Comparison of ENCODE assay signal across 8 cellular contexts in the genomic region with DNA sequence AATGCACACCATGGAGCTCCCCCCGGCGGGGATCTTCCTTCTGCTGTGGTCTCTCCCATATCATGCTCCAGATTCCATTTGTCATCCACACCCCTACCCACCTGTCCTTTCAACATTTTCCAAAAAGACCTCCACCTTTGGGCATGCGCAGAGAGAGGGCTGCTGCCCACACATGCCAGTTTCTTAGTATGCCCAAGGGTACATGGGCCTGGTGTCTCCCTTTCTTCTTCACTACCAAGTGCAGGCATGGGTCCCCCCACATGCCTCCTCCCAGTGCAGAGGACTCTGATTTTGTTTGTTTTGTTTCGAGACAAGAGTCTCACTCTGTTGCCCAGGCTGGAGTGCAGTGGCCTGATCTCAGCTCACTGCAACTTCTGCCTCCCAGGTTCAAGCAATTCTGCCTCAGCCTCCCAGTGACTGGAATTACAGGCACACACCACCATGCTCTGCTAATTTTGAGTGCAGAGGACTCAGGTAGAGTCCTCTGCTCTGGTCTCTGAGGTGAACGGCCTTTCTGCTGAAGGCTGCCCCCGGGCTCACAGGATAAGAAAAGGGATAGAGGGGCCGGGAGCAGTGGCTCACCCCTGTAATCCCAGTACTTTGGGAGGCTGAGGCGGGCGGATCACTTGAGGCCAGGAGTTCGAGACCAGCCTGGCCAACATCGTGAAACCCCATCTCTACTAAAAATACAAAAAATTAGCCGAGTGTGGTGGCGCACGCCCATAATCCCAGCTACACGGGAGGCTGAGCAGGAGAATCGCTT. TPM values are rescaled to one million over a fixed set of nuclear protein-coding genes. Genes with fewer than 3 reads are reported as not detected.
DNase-seq lines count a peak whose midpoint lies in the region; ATAC-seq lines count a peak whose summit lies in the region.
"Not testable (repeated sequence)": the region's sequence is repeated elsewhere in the genome, so short reads cannot be mapped to it uniquely, and the experiment has no call there.
"Had no signal": no experiment of that assay in that cellular context is flagged by ENCODE, and none has a peak within 500 bp of the region (broad histone marks: within the 10 kb centered on the region; RNA-seq: fewer than 3 reads in every experiment).

No MANE protein-coding gene starts in this region.

- H3K4me1 ChIP-seq in CD4-positive, alpha-beta memory T cell (ENCODE audit: insufficient read depth, low read length); SJCRH30: not testable (repeated sequence)

- peak overlapping the region in 4 of 7 donors; percentile 29 to 72 (median 42) for H3K27ac Mint-ChIP-seq in CD4-positive, alpha-beta memory T cell
- H3K27ac Mint-ChIP-seq in activated CD4-positive, alpha-beta T cell treated with anti-CD3 and anti-CD28 coated beads, Interleukin-2, amount 10 ng/mL, durations not matched to agents 7 days and 5 days, result peak overlapping the region; percentile 2
- H3K27ac Mint-ChIP-seq in activated T-cell treated with anti-CD3 and anti-CD28 coated beads, Interleukin-2, amount 50 U/mL, for 72 hours, result peak overlapping the region; percentile 3
- peak overlapping the region; percentile 54 for H3K27ac Mint-ChIP-seq in activated naive CD8-positive, alpha-beta T cell treated with anti-CD3 and anti-CD28 coated beads, Interleukin-2, amount 10 ng/mL, durations not matched to agents 7 days and 5 days
- H3K27ac Mint-ChIP-seq in stimulated activated effector memory CD8-positive, alpha-beta T cell treated with anti-CD3 and anti-CD28 coated beads, Interleukin-12 subunit alpha, Interleukin-12 subunit beta, amount 100 ng/mL, for 72 hours, result peak overlapping the region; percentile 73

- peaks cover 24 to 47% of the 10 kb centered on the region in 2 donors for H3K36me3 Mint-ChIP-seq in CD4-positive, alpha-beta memory T cell
- H3K36me3 Mint-ChIP-seq in activated CD4-positive, alpha-beta T cell treated with anti-CD3 and anti-CD28 coated beads, Interleukin-2, amount 10 ng/mL, durations not matched to agents 7 days and 5 days (ENCODE audit: low read depth), result peaks cover 49% of the 10 kb centered on the region
- peaks cover 7 to 21% of the 10 kb centered on the region in 2 donors for H3K36me3 Mint-ChIP-seq in activated T-cell treated with anti-CD3 and anti-CD28 coated beads, Interleukin-2, amount 50 U/mL, for 72 hours (ENCODE audit: insufficient read depth in 2 of 2)
- H3K36me3 Mint-ChIP-seq in activated naive CD8-positive, alpha-beta T cell treated with anti-CD3 and anti-CD28 coated beads, Interleukin-2, amount 10 ng/mL, durations not matched to agents 7 days and 5 days, result peaks cover 18% of the 10 kb centered on the region
- peaks cover 86% of the 10 kb centered on the region for H3K36me3 Mint-ChIP-seq in stimulated activated effector memory CD8-positive, alpha-beta T cell treated with anti-CD3 and anti-CD28 coated beads, Interleukin-12 subunit alpha, Interleukin-12 subunit beta, amount 100 ng/mL, for 72 hours

- not testable (repeated sequence) for H3K9me3 ChIP-seq in CD4-positive, alpha-beta memory T cell (ENCODE audit: control insufficient read depth in 1 of 2, low read length in 2 of 2); SJCRH30 (replicated peaks)

- peaks cover 48% of the 10 kb centered on the region for H3K36me3 ChIP-seq in CD4-positive, alpha-beta memory T cell (ENCODE audit: insufficient read depth, low read length)
- peaks cover 47% of the 10 kb centered on the region for H3K36me3 ChIP-seq in SJCRH30

- not testable (repeated sequence) for H3K4me3 Mint-ChIP-seq in CD4-positive, alpha-beta memory T cell; activated CD4-positive, alpha-beta T cell treated with anti-CD3 and anti-CD28 coated beads, Interleukin-2, amount 10 ng/mL, durations not matched to agents 7 days and 5 days; activated T-cell treated with anti-CD3 and anti-CD28 coated beads, Interleukin-2, amount 50 U/mL, for 72 hours; activated naive CD8-positive, alpha-beta T cell treated with anti-CD3 and anti-CD28 coated beads, Interleukin-2, amount 10 ng/mL, durations not matched to agents 7 days and 5 days; stimulated activated effector memory CD8-positive, alpha-beta T cell treated with anti-CD3 and anti-CD28 coated beads, Interleukin-12 subunit alpha, Interleukin-12 subunit beta, amount 100 ng/mL, for 72 hours

- not testable (repeated sequence) for H3K4me3 ChIP-seq in CD4-positive, alpha-beta memory T cell (ENCODE audit: low read length in 2 of 2); SJCRH30

- POLR2A ChIA-PET in CD4-positive, alpha-beta memory T cell (lab: Charles Lee; ENCODE audit: partially characterized antibody), result interaction anchor here (1.0 to 4.4 kb wide), 6 partner anchors 10 to 23 kb away, joined by 3 to 32 read pairs (median 5); partner anchors contain the start of gene TSPAN31
- POLR2A ChIA-PET in activated CD4-positive, alpha-beta T cell treated with anti-CD3 and anti-CD28 coated beads, Interleukin-2, amount 10 ng/mL, durations not matched to agents 7 days and 5 days (lab: Charles Lee), result not testable (repeated sequence)
- POLR2A ChIA-PET in activated naive CD8-positive, alpha-beta T cell treated with anti-CD3 and anti-CD28 coated beads, Interleukin-2, amount 10 ng/mL, durations not matched to agents 7 days and 5 days (lab: Charles Lee), result interaction anchor here (1.0 to 1.7 kb wide), 7 partner anchors 8 to 79 kb away, joined by 3 to 7 read pairs (median 5); partner anchors contain the start of gene TSPAN31

- intact Hi-C loops in CD4-positive, alpha-beta memory T cell (cut with micrococcal nuclease), result not testable (repeated sequence)

- DNase-seq in CD4-positive, alpha-beta memory T cell; activated T-cell treated with anti-CD3 and anti-CD28 coated beads, Interleukin-2, amount 50 U/mL, for 72 hours; activated naive CD8-positive, alpha-beta T cell treated with anti-CD3 and anti-CD28 coated beads, Interleukin-2, amount 10 ng/mL, durations not matched to agents 7 days and 5 days; stimulated activated effector memory CD8-positive, alpha-beta T cell treated with anti-CD3 and anti-CD28 coated beads, Interleukin-12 subunit alpha, Interleukin-12 subunit beta, amount 100 ng/mL, for 72 hours (ENCODE audit: low spot score in 2 of 2): not testable (repeated sequence)
- DNase-seq in SJCRH30, result peak; percentile 58 to 61
- DNase-seq in activated CD4-positive, alpha-beta T cell treated with anti-CD3 and anti-CD28 coated beads, Interleukin-2, amount 10 ng/mL, durations not matched to agents 7 days and 5 days, result peak; percentile 3
- peak; percentile 47 for DNase-seq in mesenteric fat pad (ENCODE audit: low spot score)

- CTCF ChIA-PET in CD4-positive, alpha-beta memory T cell (lab: Charles Lee; ENCODE audit: partially characterized antibody), result interaction anchor here (1.2 to 3.2 kb wide), 2 partner anchors 20 to 35 kb away, joined by 3 to 10 read pairs; no protein-coding TSS in a partner anchor
- CTCF ChIA-PET in activated CD4-positive, alpha-beta T cell treated with anti-CD3 and anti-CD28 coated beads, Interleukin-2, amount 10 ng/mL, durations not matched to agents 7 days and 5 days (lab: Charles Lee), result interaction anchor here (1.1 to 2.4 kb wide), 2 partner anchors 12 to 28 kb away, joined by 5 to 8 read pairs; partner anchors contain the start of gene OS9

- H3K27me3 ChIP-seq in CD4-positive, alpha-beta memory T cell (ENCODE audit: insufficient read depth, low read length); SJCRH30: not testable (repeated sequence)

- H3K27me3 Mint-ChIP-seq in CD4-positive, alpha-beta memory T cell; activated CD4-positive, alpha-beta T cell treated with anti-CD3 and anti-CD28 coated beads, Interleukin-2, amount 10 ng/mL, durations not matched to agents 7 days and 5 days; activated T-cell treated with anti-CD3 and anti-CD28 coated beads, Interleukin-2, amount 50 U/mL, for 72 hours (ENCODE audit: low read depth); activated naive CD8-positive, alpha-beta T cell treated with anti-CD3 and anti-CD28 coated beads, Interleukin-2, amount 10 ng/mL, durations not matched to agents 7 days and 5 days: not testable (repeated sequence)

- not testable (repeated sequence) for ATAC-seq in activated T-cell treated with anti-CD3 and anti-CD28 coated beads, Interleukin-2, amount 50 U/mL, for 72 hours (replicated peaks in 1 of 2); activated naive CD8-positive, alpha-beta T cell treated with anti-CD3 and anti-CD28 coated beads, Interleukin-2, amount 10 ng/mL, durations not matched to agents 7 days and 5 days (ENCODE audit: low read depth); stimulated activated effector memory CD8-positive, alpha-beta T cell treated with anti-CD3 and anti-CD28 coated beads, Interleukin-12 subunit alpha, Interleukin-12 subunit beta, amount 100 ng/mL, for 72 hours

- peaks cover 14 to 32% (median 21%) of the 10 kb centered on the region in 4 donors for H3K4me1 Mint-ChIP-seq in CD4-positive, alpha-beta memory T cell
- H3K4me1 Mint-ChIP-seq in activated CD4-positive, alpha-beta T cell treated with anti-CD3 and anti-CD28 coated beads, Interleukin-2, amount 10 ng/mL, durations not matched to agents 7 days and 5 days; activated T-cell treated with anti-CD3 and anti-CD28 coated beads, Interleukin-2, amount 50 U/mL, for 72 hours (ENCODE audit: low read depth); activated naive CD8-positive, alpha-beta T cell treated with anti-CD3 and anti-CD28 coated beads, Interleukin-2, amount 10 ng/mL, durations not matched to agents 7 days and 5 days: not testable (repeated sequence)
- H3K4me1 Mint-ChIP-seq in stimulated activated effector memory CD8-positive, alpha-beta T cell treated with anti-CD3 and anti-CD28 coated beads, Interleukin-12 subunit alpha, Interleukin-12 subunit beta, amount 100 ng/mL, for 72 hours, result peaks cover 35% of the 10 kb centered on the region

- not testable (repeated sequence) for H3K27ac ChIP-seq in CD4-positive, alpha-beta memory T cell (ENCODE audit: low read depth, low read length); SJCRH30

- not testable (repeated sequence) for H3K9me3 Mint-ChIP-seq in CD4-positive, alpha-beta memory T cell; activated CD4-positive, alpha-beta T cell treated with anti-CD3 and anti-CD28 coated beads, Interleukin-2, amount 10 ng/mL, durations not matched to agents 7 days and 5 days; activated T-cell treated with anti-CD3 and anti-CD28 coated beads, Interleukin-2, amount 50 U/mL, for 72 hours; activated naive CD8-positive, alpha-beta T cell treated with anti-CD3 and anti-CD28 coated beads, Interleukin-2, amount 10 ng/mL, durations not matched to agents 7 days and 5 days; stimulated activated effector memory CD8-positive, alpha-beta T cell treated with anti-CD3 and anti-CD28 coated beads, Interleukin-12 subunit alpha, Interleukin-12 subunit beta, amount 100 ng/mL, for 72 hours

RNA-seq across cellular contexts. Expression of gene AGAP2, which starts 16.5 kb away (rescaled TPM):
- 10 to 100 TPM; 63.2 to 66.7 TPM for total RNA-seq in CD4-positive, alpha-beta memory T cell
- 1 to 10 TPM; 3.2 to 8.6 TPM for polyA plus RNA-seq in CD4-positive, alpha-beta memory T cell
- 38.6 and 39.7 TPM in 2 replicates for total RNA-seq in SJCRH30 (2014; rRNA removed; shearing (Covaris generic))
- 10 to 100 TPM; 72.6 to 73.3 TPM for total RNA-seq in activated CD4-positive, alpha-beta T cell treated with anti-CD3 and anti-CD28 coated beads, Interleukin-2, amount 10 ng/mL, durations not matched to agents 7 days and 5 days
- total RNA-seq in activated T-cell treated with anti-CD3 and anti-CD28 coated beads, Interleukin-2, amount 50 U/mL, for 72 hours, result 10 to 100 TPM; 21.7 to 26.9 TPM
- total RNA-seq in activated naive CD8-positive, alpha-beta T cell treated with anti-CD3 and anti-CD28 coated beads, Interleukin-2, amount 10 ng/mL, durations not matched to agents 7 days and 5 days, result 10 to 100 TPM; 68.3 to 71.6 TPM
- total RNA-seq in mesenteric fat pad, result 2.1 TPM
- total RNA-seq: NCI-H460 had no signal

RNA-seq across cellular contexts. Expression of gene TSPAN31, which starts 22.8 kb away (rescaled TPM):
- 10 to 100 TPM; 27.5 to 30.6 TPM for total RNA-seq in CD4-positive, alpha-beta memory T cell
- polyA plus RNA-seq in CD4-positive, alpha-beta memory T cell, result 10 to 100 TPM; 37.5 to 76.2 TPM
- 292 and 318 TPM in 2 replicates for total RNA-seq in SJCRH30 (2014; rRNA removed; shearing (Covaris generic))
- 10 to 100 TPM; 18.6 to 22.3 TPM for total RNA-seq in activated CD4-positive, alpha-beta T cell treated with anti-CD3 and anti-CD28 coated beads, Interleukin-2, amount 10 ng/mL, durations not matched to agents 7 days and 5 days
- total RNA-seq in activated T-cell treated with anti-CD3 and anti-CD28 coated beads, Interleukin-2, amount 50 U/mL, for 72 hours, result 10 to 100 TPM; 18.2 to 19.6 TPM
- total RNA-seq in activated naive CD8-positive, alpha-beta T cell treated with anti-CD3 and anti-CD28 coated beads, Interleukin-2, amount 10 ng/mL, durations not matched to agents 7 days and 5 days, result 10 to 100 TPM; 19.6 to 23.2 TPM
- 35.0 TPM for total RNA-seq in mesenteric fat pad

RNA-seq across cellular contexts. Expression of gene OS9, which starts 28.1 kb away (rescaled TPM):
- total RNA-seq in CD4-positive, alpha-beta memory T cell, result 100 to 1,000 TPM; 189 to 195 TPM
- polyA plus RNA-seq in CD4-positive, alpha-beta memory T cell, result 10 to 100 TPM; 56.6 to 73.0 TPM
- 1,587 and 1,701 TPM in 2 replicates for total RNA-seq in SJCRH30 (2014; rRNA removed; shearing (Covaris generic))
- 100 to 1,000 TPM; 138 to 142 TPM for total RNA-seq in activated CD4-positive, alpha-beta T cell treated with anti-CD3 and anti-CD28 coated beads, Interleukin-2, amount 10 ng/mL, durations not matched to agents 7 days and 5 days
- total RNA-seq in activated T-cell treated with anti-CD3 and anti-CD28 coated beads, Interleukin-2, amount 50 U/mL, for 72 hours, result 100 to 1,000 TPM; 103 to 104 TPM
- 100 to 1,000 TPM; 135 to 140 TPM for total RNA-seq in activated naive CD8-positive, alpha-beta T cell treated with anti-CD3 and anti-CD28 coated beads, Interleukin-2, amount 10 ng/mL, durations not matched to agents 7 days and 5 days
- 251 TPM for total RNA-seq in mesenteric fat pad

RNA-seq across cellular contexts. Expression of gene CDK4, which starts 30.1 kb away (rescaled TPM):
- total RNA-seq in CD4-positive, alpha-beta memory T cell, result 10 to 100 TPM; 44.4 to 48.3 TPM
- polyA plus RNA-seq in CD4-positive, alpha-beta memory T cell, result 10 to 100 TPM; 85.0 to 99.7 TPM
- 5,376 and 5,685 TPM in 2 replicates for total RNA-seq in SJCRH30 (2014; rRNA removed; shearing (Covaris generic))
- total RNA-seq in activated CD4-positive, alpha-beta T cell treated with anti-CD3 and anti-CD28 coated beads, Interleukin-2, amount 10 ng/mL, durations not matched to agents 7 days and 5 days, result 100 to 1,000 TPM in 1 of 2 experiments, 10 to 100 TPM in 1; 84.4 to 104 TPM
- 100 to 1,000 TPM; 150 to 154 TPM for total RNA-seq in activated T-cell treated with anti-CD3 and anti-CD28 coated beads, Interleukin-2, amount 50 U/mL, for 72 hours
- 100 to 1,000 TPM in 1 of 2 experiments, 10 to 100 TPM in 1; 98.4 to 100 TPM for total RNA-seq in activated naive CD8-positive, alpha-beta T cell treated with anti-CD3 and anti-CD28 coated beads, Interleukin-2, amount 10 ng/mL, durations not matched to agents 7 days and 5 days
- 87.0 TPM for total RNA-seq in mesenteric fat pad

RNA-seq across cellular contexts. Expression of gene MARCHF9, which starts 32.9 kb away (rescaled TPM):
- 10 to 100 TPM; 58.0 to 62.8 TPM for total RNA-seq in CD4-positive, alpha-beta memory T cell
- polyA plus RNA-seq in CD4-positive, alpha-beta memory T cell, result 1 to 10 TPM; 3.7 to 8.9 TPM
- total RNA-seq in SJCRH30 (2014; rRNA removed; shearing (Covaris generic)), result 136 and 147 TPM in 2 replicates
- 10 to 100 TPM; 23.7 to 27.2 TPM for total RNA-seq in activated CD4-positive, alpha-beta T cell treated with anti-CD3 and anti-CD28 coated beads, Interleukin-2, amount 10 ng/mL, durations not matched to agents 7 days and 5 days
- 10 to 100 TPM; 30.2 to 32.9 TPM for total RNA-seq in activated T-cell treated with anti-CD3 and anti-CD28 coated beads, Interleukin-2, amount 50 U/mL, for 72 hours
- 10 to 100 TPM; 37.1 to 38.3 TPM for total RNA-seq in activated naive CD8-positive, alpha-beta T cell treated with anti-CD3 and anti-CD28 coated beads, Interleukin-2, amount 10 ng/mL, durations not matched to agents 7 days and 5 days
- total RNA-seq in mesenteric fat pad, result 11.3 TPM

Comparison
In these comparisons a context has a peak if more than half of its experiments do, and no peak if none do; other contexts are left out.
1. H3K27ac Mint-ChIP-seq: peak in every context shown above with its lines; median percentile 73 in stimulated activated effector memory CD8-positive, alpha-beta T cell treated with anti-CD3 and anti-CD28 coated beads, Interleukin-12 subunit alpha, Interleukin-12 subunit beta, amount 100 ng/mL, for 72 hours; 54 in activated naive CD8-positive, alpha-beta T cell treated with anti-CD3 and anti-CD28 coated beads, Interleukin-2, amount 10 ng/mL, durations not matched to agents 7 days and 5 days; 42 in CD4-positive, alpha-beta memory T cell; 3 in activated T-cell treated with anti-CD3 and anti-CD28 coated beads, Interleukin-2, amount 50 U/mL, for 72 hours; 2 in activated CD4-positive, alpha-beta T cell treated with anti-CD3 and anti-CD28 coated beads, Interleukin-2, amount 10 ng/mL, durations not matched to agents 7 days and 5 days.